1 cellular context compared by ENCODE assay signal in the genomic region with DNA sequence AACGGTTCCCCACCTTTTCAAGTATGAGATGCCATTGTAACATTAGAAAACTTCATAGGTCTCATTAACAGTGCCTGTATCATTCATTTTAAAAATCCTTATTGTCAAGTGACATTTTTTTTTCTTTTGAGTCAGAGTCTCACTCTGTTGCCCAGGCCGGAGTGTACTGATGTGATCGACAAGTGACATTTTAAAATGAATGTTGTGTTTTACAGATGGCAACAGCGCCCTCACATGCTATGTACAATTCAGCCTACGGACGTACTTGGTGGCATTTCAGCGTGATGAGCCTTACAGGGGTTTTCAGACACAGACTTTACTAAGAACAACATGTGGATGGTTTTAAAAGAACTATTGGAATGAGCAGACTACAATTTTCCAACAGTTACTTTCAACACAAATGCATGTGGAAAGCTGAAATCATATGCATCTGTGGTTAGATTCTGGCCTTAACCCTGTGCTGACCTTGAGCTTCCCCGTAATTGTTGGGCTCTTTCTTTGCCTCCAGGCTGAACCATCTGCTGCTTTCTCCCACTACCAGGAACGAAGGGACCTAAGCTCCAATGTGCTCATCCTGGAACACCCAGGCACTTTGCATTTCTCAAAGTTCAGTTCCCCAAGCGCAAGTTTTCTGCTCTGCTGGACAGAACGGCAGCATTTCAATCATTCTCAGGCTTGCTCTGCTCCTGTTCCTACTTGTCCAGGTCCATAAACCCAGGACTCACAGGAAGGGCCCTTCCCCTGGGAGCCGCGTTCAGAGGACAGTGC.
TF ChIP-seq lines count a peak whose summit lies in the region.

No MANE protein-coding gene starts in this region.

TF ChIP-seq in HCT116, 20 proteins besides CTCF, POLR2A, EP300 and RAD21 (continued from another document):
- TF ChIP-seq POLR2AphosphoS5 (IDR thresholded peaks at IDR 0.05; ENCODE audit: low read depth, low read length) (no peak), YY1 (IDR thresholded peaks at IDR 0.05; ENCODE audit: extremely low read depth, insufficient replicate concordance, low read depth, low read length) (peak; percentile 50), CEBPB (IDR thresholded peaks at IDR 0.05; ENCODE audit: low read depth) (no peak), ELF1 (IDR thresholded peaks at IDR 0.05; ENCODE audit: borderline replicate concordance, low read depth) (no peak), SRF (IDR thresholded peaks at IDR 0.05; ENCODE audit: low read depth) (no peak), MAX (IDR thresholded peaks at IDR 0.05) (no peak), SIN3A (IDR thresholded peaks at IDR 0.05; ENCODE audit: low read depth) (no peak)
